Comparison of ENCODE assay signal across 15 cellular contexts in the genomic region with DNA sequence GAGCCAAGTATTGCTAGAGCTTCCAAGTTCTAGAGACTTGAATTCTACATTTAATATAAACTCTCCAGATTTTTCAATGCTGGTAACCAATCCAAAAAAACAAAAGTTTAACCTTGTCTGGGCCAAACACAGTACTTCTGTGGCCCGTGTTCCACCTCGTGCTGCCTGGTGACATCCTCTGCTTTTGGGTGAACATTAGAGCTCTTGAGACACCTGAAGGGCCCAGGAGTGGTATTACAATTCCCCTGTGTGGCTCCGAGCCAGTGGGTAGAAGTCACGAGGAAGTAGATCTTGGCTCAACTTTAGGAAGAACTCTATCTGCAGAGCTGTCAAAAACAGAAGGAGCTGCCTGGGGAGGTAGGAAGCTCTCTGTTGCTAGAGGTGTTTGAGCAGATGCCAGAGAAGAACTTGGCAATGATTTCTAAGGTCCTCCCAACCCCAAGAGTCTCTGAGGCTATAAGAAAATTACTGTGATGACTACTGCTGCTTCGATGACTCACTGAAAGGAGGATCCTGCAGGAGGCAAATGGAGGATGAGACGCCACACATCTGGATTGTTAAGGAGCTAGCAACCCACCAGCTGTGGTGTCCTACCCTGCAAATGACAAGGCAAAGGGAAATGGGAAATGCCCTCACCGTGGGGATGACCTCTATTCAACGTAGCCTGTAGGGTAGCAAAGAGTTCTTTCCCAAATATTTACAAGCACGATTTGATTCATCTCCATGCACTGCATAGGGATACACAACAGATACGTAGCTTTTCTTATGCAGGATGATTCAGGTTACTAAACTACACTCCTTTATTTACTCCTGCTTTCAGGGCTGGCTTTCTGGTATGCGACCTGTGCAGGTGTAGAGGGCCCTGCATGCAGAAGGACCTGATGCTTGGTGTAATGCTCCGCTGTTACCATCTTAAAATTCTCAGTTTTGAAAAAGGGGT. TPM values are rescaled to one million over a fixed set of nuclear protein-coding genes. Genes with fewer than 3 reads are reported as not detected.
DNase-seq lines count a peak whose midpoint lies in the region; ATAC-seq, FAIRE-seq and TF ChIP-seq lines count a peak whose summit lies in the region.
"Had no signal": no experiment of that assay in that cellular context is flagged by ENCODE, and none has a peak within 500 bp of the region (broad histone marks: within the 10 kb centered on the region; RNA-seq: fewer than 3 reads in every experiment).

No MANE protein-coding gene starts in this region.

- H3K4me3 Mint-ChIP-seq in endodermal cell, result no peak overlapping the region
- H3K4me3 Mint-ChIP-seq: activated CD8-positive, alpha-beta T cell treated with anti-CD3 and anti-CD28 coated beads, Interleukin-2, amount 10 ng/mL, durations not matched to agents 7 days and 5 days; CD8-positive, alpha-beta T cell had no signal

- H3K36me3 ChIP-seq in left lung, result no peaks in the 10 kb centered on the region
- no peaks in the 10 kb centered on the region for H3K36me3 ChIP-seq in endodermal cell (ENCODE audit: control insufficient read depth, insufficient read depth, low read length)
- H3K36me3 ChIP-seq: suprapubic skin had no signal

- no peak for FAIRE-seq in urothelium cell line (lab: Jason Lieb, UNC)
- FAIRE-seq in GM12891 (lab: Jason Lieb, UNC), result no peak
- FAIRE-seq: GM18507 had no signal

- no peak for TF ChIP-seq POLR2A in GM12891 (IDR thresholded peaks at IDR 0.05; ENCODE audit: low read depth, low read length)

- no peaks in the 10 kb centered on the region for H3K36me3 Mint-ChIP-seq in endodermal cell (ENCODE audit: low read depth)
- H3K36me3 Mint-ChIP-seq: CD8-positive, alpha-beta T cell had no signal

- ATAC-seq in left lung, result peak; percentile 44
- ATAC-seq: activated CD8-positive, alpha-beta T cell treated with anti-CD3 and anti-CD28 coated beads, Interleukin-2, amount 10 ng/mL, durations not matched to agents 7 days and 5 days; CD8-positive, alpha-beta T cell had no signal

- H3K27ac ChIP-seq in left lung (peak overlapping the region in 1 of 2 donors; percentile 48), endodermal cell (ENCODE audit: low read depth, low read length) (no peak overlapping the region)
- H3K27ac ChIP-seq: suprapubic skin, VCaP had no signal

- H3K27me3 ChIP-seq in left lung (peaks cover 0 to 6% of the 10 kb centered on the region in 2 donors), endodermal cell (ENCODE audit: control insufficient read depth, insufficient read depth, low read length, poor library complexity, severe bottlenecking) (no peaks in the 10 kb centered on the region)
- H3K27me3 ChIP-seq: suprapubic skin had no signal

- no peak for TF ChIP-seq CTCF in HFF-Myc (IDR thresholded peaks at IDR 0.05; ENCODE audit: low read depth, low read length, missing control alignments)
- TF ChIP-seq CTCF in astrocyte of the spinal cord (IDR thresholded peaks at IDR 0.05; ENCODE audit: low read depth, low read length), result no peak
- no peak for TF ChIP-seq CTCF in left lung (IDR thresholded peaks at IDR 0.05)
- no peak for TF ChIP-seq CTCF in endodermal cell (conservative IDR thresholded peaks at IDR 0.05)

- H3K4me1 ChIP-seq in left lung (no peaks in the 10 kb centered on the region), endodermal cell (ENCODE audit: control insufficient read depth, insufficient read depth, low read length) (no peaks in the 10 kb centered on the region)

- 81 to 87% methylated on average over 10 to 12 of the region's 12 CpGs for WGBS in endodermal cell (ENCODE audit: insufficient coverage in 1 of 2, insufficient read length in 1 of 2), 2 experiments

- no peak overlapping the region for H3K9ac ChIP-seq in endodermal cell (ENCODE audit: extremely low read depth, low read length, poor library complexity, severe bottlenecking)

- in situ Hi-C loops in astrocyte of the spinal cord (cut with HindIII; ENCODE audit: low sequenced_read_pairs), result no loop called here

- intact Hi-C loops in left lung (cut with DNase I), result no loop called here

- no peaks in the 10 kb centered on the region for H3K9me3 Mint-ChIP-seq in endodermal cell
- H3K9me3 Mint-ChIP-seq: CD8-positive, alpha-beta T cell had no signal

- H3K4me1 Mint-ChIP-seq in endodermal cell, result no peaks in the 10 kb centered on the region

- H3K4me3 ChIP-seq in HFF-Myc (replicated peaks; ENCODE audit: low read depth, low read length), result no peak overlapping the region
- no peak overlapping the region for H3K4me3 ChIP-seq in astrocyte of the spinal cord (ENCODE audit: low read depth, low read length)
- H3K4me3 ChIP-seq in left lung, result no peak overlapping the region
- no peak overlapping the region for H3K4me3 ChIP-seq in endodermal cell (ENCODE audit: low read length)
- H3K4me3 ChIP-seq: suprapubic skin had no signal

- DNase-seq in HFF-Myc (ENCODE audit: extremely low read depth, low read depth) (peak; percentile 63), astrocyte of the spinal cord (ENCODE audit: low read depth, low spot score) (peak; percentile 2), left lung (no peak), urothelium cell line (ENCODE audit: low spot score) (peak; percentile 12), GM12891 (ENCODE audit: insufficient read length, low spot score) (no peak), endodermal cell (no peak)
- DNase-seq in activated CD4-positive, alpha-beta T cell treated with anti-CD3 and anti-CD28 coated beads, Interleukin-2, amount 50 U/mL, for 1 hour, result no peak
- DNase-seq: activated CD8-positive, alpha-beta T cell treated with anti-CD3 and anti-CD28 coated beads, Interleukin-2, amount 10 ng/mL, durations not matched to agents 7 days and 5 days; activated effector memory CD4-positive, alpha-beta T cell treated with anti-CD3 and anti-CD28 coated beads, Interleukin-2, amount 50 U/mL, for 16 hours; CD8-positive, alpha-beta T cell; GDM1; NCI-H1105 had no signal

- no peak overlapping the region for H3K27ac Mint-ChIP-seq in endodermal cell
- H3K27ac Mint-ChIP-seq: activated CD8-positive, alpha-beta T cell treated with anti-CD3 and anti-CD28 coated beads, Interleukin-2, amount 10 ng/mL, durations not matched to agents 7 days and 5 days; CD8-positive, alpha-beta T cell had no signal

- no peaks in the 10 kb centered on the region for H3K27me3 Mint-ChIP-seq in endodermal cell (ENCODE audit: insufficient read depth)

- H3K9me3 ChIP-seq in left lung (no peaks in the 10 kb centered on the region), endodermal cell (ENCODE audit: control insufficient read depth, low read length) (no peaks in the 10 kb centered on the region)
- H3K9me3 ChIP-seq: suprapubic skin had no signal

TF ChIP-seq in GM12891, 5 proteins besides CTCF, POLR2A, EP300 and RAD21:
- no peak for TF ChIP-seq SPI1 (IDR thresholded peaks at IDR 0.05; ENCODE audit: low read depth, low read length)
- no peak for TF ChIP-seq TAF1 (IDR thresholded peaks at IDR 0.05; ENCODE audit: low read depth, low read length)
- TF ChIP-seq PAX5 (IDR thresholded peaks at IDR 0.05; ENCODE audit: insufficient read depth, low read length, severe bottlenecking), result no peak
- no peak for TF ChIP-seq POU2F2 (IDR thresholded peaks at IDR 0.05; ENCODE audit: low read depth, low read length)
- no peak for TF ChIP-seq POLR2AphosphoS5 (IDR thresholded peaks at IDR 0.05; ENCODE audit: low read depth, low read length)

RNA-seq across cellular contexts. Expression of a gene that starts 45.8 kb away (rescaled TPM):
- total RNA-seq in left lung (10 to 100 TPM; 57.9 to 83.4 TPM), endodermal cell (10 to 100 TPM in 1 of 2 donors, 1 to 10 TPM in 1; 8.6 to 14.7 TPM)
- 8.7 TPM for polyA plus RNA-seq in GM12891 (2012; ENCODE audit: low read depth, missing spikeins)
- polyA plus RNA-seq in endodermal cell (2013, experiment 1 of 2), result 7.1 TPM
- polyA plus RNA-seq in endodermal cell (2013, experiment 2 of 2), result 7.9 TPM

Comparison
In these comparisons a context has a peak if more than half of its experiments do, and no peak if none do; other contexts are left out.
1. DNase-seq: peak in HFF-Myc (single experiment), astrocyte of the spinal cord (single experiment) and urothelium cell line (single experiment); none in left lung (0 of 2), GM12891 (single experiment), endodermal cell (single experiment) and activated CD4-positive, alpha-beta T cell treated with anti-CD3 and anti-CD28 coated beads, Interleukin-2, amount 50 U/mL, for 1 hour (single experiment).